ENCODE assay signal across 12 cellular contexts in the genomic region with DNA sequence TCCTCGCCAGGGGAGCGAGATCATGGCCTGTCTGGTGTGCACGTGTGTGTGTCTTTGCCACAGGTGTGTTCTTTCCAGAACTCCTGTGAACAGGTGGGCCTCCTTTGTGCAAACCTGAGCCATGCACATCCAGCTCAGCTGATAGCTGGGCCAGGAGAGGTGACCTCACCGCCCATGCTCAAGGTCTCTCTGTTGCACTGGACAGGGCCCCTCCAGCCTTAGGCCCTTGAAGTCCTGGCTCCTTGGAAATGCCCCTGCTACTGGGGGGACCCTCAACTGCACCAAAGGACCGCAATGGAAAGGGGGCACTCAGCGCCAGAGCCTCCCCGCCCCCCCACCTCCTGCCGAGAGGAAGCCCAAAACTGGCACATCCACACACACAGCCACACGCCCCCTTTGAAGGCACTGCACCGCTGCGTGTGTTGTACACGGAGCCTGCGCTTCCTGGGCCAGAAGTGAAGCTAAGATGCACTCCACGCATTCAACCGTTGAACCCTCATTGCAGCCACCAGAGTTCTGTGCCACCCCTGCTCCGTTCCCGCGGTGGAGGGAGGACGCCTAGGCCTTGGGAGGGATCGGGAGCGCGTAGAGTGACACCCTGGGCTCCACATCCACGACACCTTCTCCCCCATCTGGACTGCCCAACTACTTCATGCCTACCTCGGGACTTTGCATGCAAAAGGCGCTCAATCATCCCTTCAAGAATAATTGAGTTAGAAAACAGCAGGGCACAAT. TPM values are rescaled to one million over a fixed set of nuclear protein-coding genes. Genes with fewer than 3 reads are reported as not detected.
DNase-seq lines count a peak whose midpoint lies in the region; ATAC-seq, FAIRE-seq and TF ChIP-seq lines count a peak whose summit lies in the region.
"Had no signal": no experiment of that assay in that cellular context is flagged by ENCODE, and none has a peak within 500 bp of the region (broad histone marks: within the 10 kb centered on the region; RNA-seq: fewer than 3 reads in every experiment).

No MANE protein-coding gene starts in this region.

- TF ChIP-seq POLR2A in A549 (IDR thresholded peaks at IDR 0.05; ENCODE audit: low read length): no peak

- H3K4me1 Mint-ChIP-seq in activated naive CD8-positive, alpha-beta T cell treated with anti-CD3 and anti-CD28 coated beads for 36 hours: peaks cover 83% of the 10 kb centered on the region
- peaks cover 4% of the 10 kb centered on the region for H3K4me1 Mint-ChIP-seq in endodermal cell

- CTCF ChIA-PET in A549 (lab: Yijun Ruan, JAX): interaction anchor here (0.7 to 9.6 kb wide), 21 partner anchors 9 to 289 kb away, joined by 3 to 126 read pairs (median 4); no protein-coding TSS in a partner anchor

- 70% methylated on average over 12 of the region's 25 CpGs for WGBS in A549 (ENCODE audit: missing lambda C conversion rate)
- WGBS in mesendoderm (ENCODE audit: extremely low coverage, insufficient coverage, low lambda C conversion rate): no CpG with 5 or more reads among the region's 25 CpGs
- WGBS in endodermal cell (ENCODE audit: insufficient coverage in 1 of 2, insufficient read length in 1 of 2), 2 experiments: 73 to 81% methylated on average over 20 to 25 of the region's 25 CpGs

- H3K4me2 ChIP-seq in A549: peak overlapping the region; percentile 65
- no peak overlapping the region for H3K4me2 ChIP-seq in mesendoderm (ENCODE audit: low read length)

- H2AK5ac ChIP-seq in mesendoderm (ENCODE audit: low read length): no peak overlapping the region

- H3K4ac ChIP-seq in mesendoderm (ENCODE audit: low read depth, low read length): no peak overlapping the region

- POLR2A ChIA-PET in A549 (lab: Yijun Ruan, JAX): interaction anchor here (1.0 to 1.3 kb wide), 2 partner anchors 22 to 33 kb away, joined by 3 read pairs; a partner anchor contains a TSS

- TF ChIP-seq RAD21 in A549 (conservative IDR thresholded peaks at IDR 0.05 in 1 of 2, IDR thresholded peaks at IDR 0.05 in 1 of 2): no peak

- no peak overlapping the region for H3K23ac ChIP-seq in mesendoderm (ENCODE audit: low read length)

- no peaks in the 10 kb centered on the region for H3K79me2 ChIP-seq in mesendoderm (ENCODE audit: control insufficient read depth, insufficient read depth, low read length)

- peak overlapping the region; percentile 59 for H3K56ac ChIP-seq in mesendoderm (ENCODE audit: low read length)

- H3K18ac ChIP-seq in mesendoderm (ENCODE audit: low read length): no peak overlapping the region

- H3K27ac Mint-ChIP-seq in activated naive CD8-positive, alpha-beta T cell treated with anti-CD3 and anti-CD28 coated beads for 36 hours: peak overlapping the region; percentile 75
- H3K27ac Mint-ChIP-seq in endodermal cell: no peak overlapping the region

- no peak overlapping the region for H4K5ac ChIP-seq in mesendoderm (ENCODE audit: low read length)

- H2BK5ac ChIP-seq in mesendoderm (ENCODE audit: low read length): no peak overlapping the region

- H4K8ac ChIP-seq in mesendoderm (ENCODE audit: low read depth, low read length): no peak overlapping the region

- TF ChIP-seq EP300 in A549 (IDR thresholded peaks at IDR 0.05): no peak

- H3K27me3 Mint-ChIP-seq in activated naive CD8-positive, alpha-beta T cell treated with anti-CD3 and anti-CD28 coated beads for 36 hours: no peaks in the 10 kb centered on the region
- H3K27me3 Mint-ChIP-seq in endodermal cell (ENCODE audit: insufficient read depth): peaks cover 6% of the 10 kb centered on the region

- peak overlapping the region; percentile 87 for H3K27ac ChIP-seq in A549
- no peak overlapping the region for H3K27ac ChIP-seq in HL-60 (replicated peaks)
- no peak overlapping the region for H3K27ac ChIP-seq in mesendoderm (ENCODE audit: low read depth, low read length)
- H3K27ac ChIP-seq in endodermal cell (ENCODE audit: low read depth, low read length): no peak overlapping the region
- H3K27ac ChIP-seq: BLaER1 treated with 17β-estradiol and CSF1 and Interleukin-3, amounts not matched to agents 10 nM and 100 nM; foreskin keratinocyte; tibial artery had no signal

- no peak for TF ChIP-seq CTCF in A549 (IDR thresholded peaks at IDR 0.05)
- peak; percentile 89 for TF ChIP-seq CTCF in HL-60 (IDR thresholded peaks at IDR 0.05; ENCODE audit: insufficient read depth, low read length)
- no peak for TF ChIP-seq CTCF in endodermal cell (conservative IDR thresholded peaks at IDR 0.05)

- no peak for DNase-seq in A549 (ENCODE audit: low read depth in 1 of 2, low spot score in 1 of 2)
- DNase-seq in HL-60 (ENCODE audit: low read depth in 1 of 2, low spot score in 1 of 2): no peak
- DNase-seq in activated naive CD8-positive, alpha-beta T cell treated with anti-CD3 and anti-CD28 coated beads for 36 hours: no peak
- no peak for DNase-seq in mesendoderm
- no peak for DNase-seq in effector CD4-positive, alpha-beta T cell
- DNase-seq in NCI-H2029 treated with DMSO at 0.1 percent for 48 hours (lab: John Stamatoyannopoulos, UW): no peak
- DNase-seq in endodermal cell: no peak
- DNase-seq in NCI-H524 treated with DMSO at 0.1 percent for 48 hours (lab: John Stamatoyannopoulos, UW): no peak

- H3K9me3 ChIP-seq in A549 (peaks cover 5% of the 10 kb centered on the region; the same call in 1 of the 3 replicates), endodermal cell (ENCODE audit: control insufficient read depth, low read length) (no peaks in the 10 kb centered on the region)
- H3K9me3 ChIP-seq: tibial artery had no signal

- H3K9ac ChIP-seq in mesendoderm (ENCODE audit: low read length) (peak overlapping the region; percentile 9), endodermal cell (ENCODE audit: extremely low read depth, low read length, poor library complexity, severe bottlenecking) (no peak overlapping the region)

- peaks cover 3% of the 10 kb centered on the region for H3K36me3 Mint-ChIP-seq in activated naive CD8-positive, alpha-beta T cell treated with anti-CD3 and anti-CD28 coated beads for 36 hours
- no peaks in the 10 kb centered on the region for H3K36me3 Mint-ChIP-seq in endodermal cell (ENCODE audit: low read depth)

- H3K36me3 ChIP-seq in mesendoderm (ENCODE audit: control insufficient read depth, insufficient read depth, low read length) (no peaks in the 10 kb centered on the region), endodermal cell (ENCODE audit: control insufficient read depth, insufficient read depth, low read length) (no peaks in the 10 kb centered on the region)
- H3K36me3 ChIP-seq: BLaER1 treated with 17β-estradiol and CSF1 and Interleukin-3, amounts not matched to agents 10 nM and 100 nM; tibial artery had no signal

- FAIRE-seq in A549 (lab: Jason Lieb, UNC): no peak

- peaks cover 42% of the 10 kb centered on the region for H3K4me1 ChIP-seq in A549
- peaks cover 3% of the 10 kb centered on the region for H3K4me1 ChIP-seq in mesendoderm (ENCODE audit: control insufficient read depth, low read depth, low read length)
- H3K4me1 ChIP-seq in endodermal cell (ENCODE audit: control insufficient read depth, insufficient read depth, low read length): no peaks in the 10 kb centered on the region
- H3K4me1 ChIP-seq: foreskin keratinocyte had no signal

- H3K9me3 Mint-ChIP-seq in activated naive CD8-positive, alpha-beta T cell treated with anti-CD3 and anti-CD28 coated beads for 36 hours: peaks cover 2% of the 10 kb centered on the region
- peaks cover 4% of the 10 kb centered on the region for H3K9me3 Mint-ChIP-seq in endodermal cell

- H3K79me1 ChIP-seq in mesendoderm (ENCODE audit: low read length): no peaks in the 10 kb centered on the region

- no peak overlapping the region for H2BK120ac ChIP-seq in mesendoderm (ENCODE audit: low read depth, low read length)

- H3K4me3 ChIP-seq in A549 (no peak overlapping the region), HL-60 (replicated peaks; ENCODE audit: insufficient read depth, low read length) (no peak overlapping the region), mesendoderm (ENCODE audit: low read length) (no peak overlapping the region), endodermal cell (ENCODE audit: low read length) (no peak overlapping the region)
- H3K4me3 ChIP-seq: BLaER1 treated with 17β-estradiol and CSF1 and Interleukin-3, amounts not matched to agents 10 nM and 100 nM; tibial artery had no signal

- peak; percentile 15 to 36; a peak in 3 of 6 replicates for ATAC-seq in A549

- H3K27me3 ChIP-seq in HL-60 (ENCODE audit: insufficient read depth, poor library complexity, severe bottlenecking) (no peaks in the 10 kb centered on the region), mesendoderm (ENCODE audit: insufficient read depth, low read length, poor library complexity) (no peaks in the 10 kb centered on the region), endodermal cell (ENCODE audit: control insufficient read depth, insufficient read depth, low read length, poor library complexity, severe bottlenecking) (no peaks in the 10 kb centered on the region)
- H3K27me3 ChIP-seq: BLaER1 treated with 17β-estradiol and CSF1 and Interleukin-3, amounts not matched to agents 10 nM and 100 nM; foreskin keratinocyte had no signal

- peak overlapping the region; percentile 69 for H3K4me3 Mint-ChIP-seq in activated naive CD8-positive, alpha-beta T cell treated with anti-CD3 and anti-CD28 coated beads for 36 hours
- H3K4me3 Mint-ChIP-seq in endodermal cell: no peak overlapping the region

- H2BK15ac ChIP-seq in mesendoderm (replicated peaks; ENCODE audit: low read depth): no peak overlapping the region

RNA-seq across cellular contexts. Expression of a gene that starts 16.4 kb away (rescaled TPM):
- polyA plus RNA-seq in A549 (2011; rRNA removed): 0.05 and 0.14 TPM in 2 replicates
- 0.05 and 0.09 TPM in 2 replicates for polyA plus RNA-seq in A549 (2012; cell fraction: cytosol; rRNA removed)
- polyA plus RNA-seq in A549 (2012; cell fraction: nucleus; rRNA removed): 0.09 and 0.12 TPM in 2 replicates
- 0.04 to 0.17 TPM (median 0.05 TPM) in 3 replicates for polyA plus RNA-seq in A549 (2017; fragmentation: RNase III; extraction: RNeasy Plus Mini Kit Qiagen cat#74134 plus additional on column Dnase treatment)
- not detected in 2 replicates for polyA minus RNA-seq in A549 (2011; rRNA and poly(A)+ RNA removed)
- total RNA-seq in activated naive CD8-positive, alpha-beta T cell treated with anti-CD3 and anti-CD28 coated beads for 36 hours: 100 to 1,000 TPM; 148 to 149 TPM
- 1.2 TPM for polyA plus RNA-seq in mesendoderm (2013, experiment 1 of 2)
- polyA plus RNA-seq in mesendoderm (2013, experiment 2 of 2): 1.2 TPM
- total RNA-seq in endodermal cell: under 1 TPM; 0.15 to 0.42 TPM
- polyA plus RNA-seq in endodermal cell (2013, experiment 1 of 2): 1.1 TPM
- 1.5 TPM for polyA plus RNA-seq in endodermal cell (2013, experiment 2 of 2)
- total RNA-seq: OCI-LY7 had no signal

RNA-seq across cellular contexts. Expression of a gene that starts 21.9 kb away (rescaled TPM):
- polyA plus RNA-seq in A549 (2011; rRNA removed): 18.6 and 24.7 TPM in 2 replicates
- 14.8 and 26.9 TPM in 2 replicates for polyA plus RNA-seq in A549 (2012; cell fraction: cytosol; rRNA removed)
- 33.8 and 39.1 TPM in 2 replicates for polyA plus RNA-seq in A549 (2012; cell fraction: nucleus; rRNA removed)
- 17.6 to 26.7 TPM (median 24.5 TPM) in 3 replicates for polyA plus RNA-seq in A549 (2017; fragmentation: RNase III; extraction: RNeasy Plus Mini Kit Qiagen cat#74134 plus additional on column Dnase treatment)
- polyA minus RNA-seq in A549 (2011; rRNA and poly(A)+ RNA removed): 11.1 and 12.9 TPM in 2 replicates
- 1 to 10 TPM; 2.7 to 3.2 TPM for total RNA-seq in activated naive CD8-positive, alpha-beta T cell treated with anti-CD3 and anti-CD28 coated beads for 36 hours
- 1.8 TPM for polyA plus RNA-seq in mesendoderm (2013, experiment 1 of 2)
- polyA plus RNA-seq in mesendoderm (2013, experiment 2 of 2): 2.5 TPM
- total RNA-seq in endodermal cell: 10 to 100 TPM; 15.5 to 16.9 TPM
- polyA plus RNA-seq in endodermal cell (2013, experiment 1 of 2): 17.3 TPM
- polyA plus RNA-seq in endodermal cell (2013, experiment 2 of 2): 18.8 TPM

RNA-seq across cellular contexts. Expression of a gene that starts 46.2 kb away (rescaled TPM):
- polyA plus RNA-seq in A549 (2011; rRNA removed): not detected in 2 replicates
- not detected in 2 replicates for polyA plus RNA-seq in A549 (2012; cell fraction: cytosol; rRNA removed)
- polyA plus RNA-seq in A549 (2012; cell fraction: nucleus; rRNA removed): 0.07 TPM in 1 of 2 replicates, not detected in the other
- not detected in 3 replicates for polyA plus RNA-seq in A549 (2017; fragmentation: RNase III; extraction: RNeasy Plus Mini Kit Qiagen cat#74134 plus additional on column Dnase treatment)
- polyA minus RNA-seq in A549 (2011; rRNA and poly(A)+ RNA removed): not detected in 2 replicates
- total RNA-seq in activated naive CD8-positive, alpha-beta T cell treated with anti-CD3 and anti-CD28 coated beads for 36 hours: 1 to 10 TPM; 7.1 to 7.4 TPM
- 0.03 TPM for polyA plus RNA-seq in mesendoderm (2013, experiment 1 of 2)
- 0.01 TPM for polyA plus RNA-seq in mesendoderm (2013, experiment 2 of 2)
- under 1 TPM; 0.11 to 0.20 TPM for total RNA-seq in endodermal cell
- polyA plus RNA-seq in endodermal cell (2013, experiment 1 of 2): 0.14 TPM
- polyA plus RNA-seq in endodermal cell (2013, experiment 2 of 2): 0.12 TPM
- total RNA-seq: foreskin keratinocyte had no signal
- polyA plus RNA-seq: foreskin keratinocyte had no signal

RNA-seq across cellular contexts. Expression of a gene that starts 56.6 kb away (rescaled TPM):
- polyA plus RNA-seq in A549 (2011; rRNA removed) (not detected in 2 replicates), A549 (2017; fragmentation: RNase III; extraction: RNeasy Plus Mini Kit Qiagen cat#74134 plus additional on column Dnase treatment) (not detected in 3 replicates)
- 0.01 TPM in 1 of 2 replicates, not detected in the other for polyA plus RNA-seq in A549 (2012; cell fraction: cytosol; rRNA removed)
- polyA plus RNA-seq in A549 (2012; cell fraction: nucleus; rRNA removed): 0.05 TPM in 1 of 2 replicates, not detected in the other
- not detected in 2 replicates for polyA minus RNA-seq in A549 (2011; rRNA and poly(A)+ RNA removed)
- total RNA-seq in activated naive CD8-positive, alpha-beta T cell treated with anti-CD3 and anti-CD28 coated beads for 36 hours: 1 to 10 TPM; 1.8 to 2.0 TPM
- polyA plus RNA-seq in mesendoderm (2013, experiment 1 of 2): 0.03 TPM
- not detected for polyA plus RNA-seq in mesendoderm (2013, experiment 2 of 2)
- under 1 TPM; 0.22 to 0.31 TPM for total RNA-seq in endodermal cell
- polyA plus RNA-seq in endodermal cell (2013, experiment 1 of 2): not detected
- not detected for polyA plus RNA-seq in endodermal cell (2013, experiment 2 of 2)
- total RNA-seq: foreskin keratinocyte, OCI-LY7 had no signal
- polyA plus RNA-seq: foreskin keratinocyte had no signal

Comparison
In these comparisons a context has a peak if more than half of its experiments do, and no peak if none do; other contexts are left out.
1. H3K27ac ChIP-seq: peak in A549 (2 of 2); none in HL-60 (single experiment), mesendoderm (single experiment) and endodermal cell (single experiment).
2. RNA of a gene that starts 16.4 kb away (total RNA-seq): 148 to 149 TPM in activated naive CD8-positive, alpha-beta T cell treated with anti-CD3 and anti-CD28 coated beads for 36 hours; 0.15 to 0.42 TPM in endodermal cell; every median in the first group is over 100 times any median in the second.
3. RNA of a gene that starts 46.2 kb away (total RNA-seq): 7.1 to 7.4 TPM in activated naive CD8-positive, alpha-beta T cell treated with anti-CD3 and anti-CD28 coated beads for 36 hours; 0.11 to 0.20 TPM in endodermal cell; every median in the first group is over 4 times any median in the second.